In genomic region chr18:3995476-3996102, GRCh38 we compare ENCODE assay signal across 8 cellular contexts.
A peak's percentile ranks its signal among the peaks of the same experiment; 100 is the strongest.
DNase-seq lines count a peak whose midpoint lies in the region; ATAC-seq, FAIRE-seq and TF ChIP-seq lines count a peak whose summit lies in the region.

No MANE protein-coding gene starts in this region.

- H3K27me3 ChIP-seq in astrocyte (ENCODE audit: insufficient read depth, low read length) (no peaks in the 10 kb centered on the region), iPS DF 6.9 (ENCODE audit: control insufficient read depth, insufficient read depth, low read length) (no peaks in the 10 kb centered on the region)

- H3K36me3 ChIP-seq in astrocyte (ENCODE audit: insufficient read depth, low read length) (no peaks in the 10 kb centered on the region), iPS DF 6.9 (ENCODE audit: control insufficient read depth, insufficient read depth, low read length) (no peaks in the 10 kb centered on the region)

- H3K4me3 ChIP-seq in astrocyte (ENCODE audit: insufficient read depth, low read depth, low read length) (no peak overlapping the region), iPS DF 6.9 (ENCODE audit: low read length) (no peak overlapping the region)

- WGBS in iPS DF 6.9 (ENCODE audit: insufficient coverage, insufficient read length): no CpG with 5 or more reads among the region's 8 CpGs

- H3K4me1 Mint-ChIP-seq in astrocyte (ENCODE audit: low read depth, unreplicated experiment): no peaks in the 10 kb centered on the region

- H3K27ac Mint-ChIP-seq in astrocyte (ENCODE audit: unreplicated experiment): no peak overlapping the region

- peak; percentile 65 for FAIRE-seq in astrocyte (lab: Jason Lieb, UNC)

- no peaks in the 10 kb centered on the region for H3K27me3 Mint-ChIP-seq in astrocyte (ENCODE audit: low read depth, unreplicated experiment)

- no peak overlapping the region for H3K4me3 Mint-ChIP-seq in astrocyte (ENCODE audit: unreplicated experiment)

- H3K9ac ChIP-seq in astrocyte (ENCODE audit: low read length): no peak overlapping the region

- H3K9me3 ChIP-seq in astrocyte (ENCODE audit: insufficient read depth, low read depth, low read length) (no peaks in the 10 kb centered on the region), iPS DF 6.9 (ENCODE audit: control insufficient read depth, insufficient read depth, low read length) (no peaks in the 10 kb centered on the region)

- H3K27ac ChIP-seq in astrocyte (ENCODE audit: low read depth, low read length): no peak overlapping the region
- no peak overlapping the region for H3K27ac ChIP-seq in iPS DF 6.9 (ENCODE audit: low read length)

- H3K4me1 ChIP-seq in astrocyte (ENCODE audit: insufficient read depth, low read length) (peaks cover 2% of the 10 kb centered on the region), iPS DF 6.9 (ENCODE audit: control insufficient read depth, insufficient read depth, low read length) (0 out of 2 replicates have a peak, but pooled peaks cover 1% of the 10 kb centered on the region)

- H4K20me1 ChIP-seq in astrocyte (ENCODE audit: insufficient read depth, low read length): no peaks in the 10 kb centered on the region

- TF ChIP-seq CTCF in astrocyte (IDR thresholded peaks at IDR 0.05; ENCODE audit: insufficient read depth, low read depth, low read length): peak; percentile 89

- H2AFZ ChIP-seq in astrocyte (ENCODE audit: low read depth, low read length): no peak overlapping the region

- no peaks in the 10 kb centered on the region for H3K9me3 Mint-ChIP-seq in astrocyte (ENCODE audit: unreplicated experiment)

- DNase-seq in COR-L47 (lab: John Stamatoyannopoulos, UW): peak; percentile 65
- DNase-seq in MV-4-11 (lab: John Stamatoyannopoulos, UW): peak; percentile 48
- DNase-seq in SKM-1 treated with dmso at 0.1 percent for 144 hours (lab: John Stamatoyannopoulos, UW; ENCODE audit: unreplicated experiment): peak; percentile 57
- peak; percentile 39 for DNase-seq in astrocyte (ENCODE audit: low read depth)
- DNase-seq in iPS DF 6.9 (ENCODE audit: low read depth, low spot score): peak; percentile 58
- DNase-seq in stimulated activated CD4-positive, alpha-beta T cell treated with anti-CD3 and anti-CD28 coated beads, Interleukin-15, amount 100 ng/mL, for 48 hours (ENCODE audit: low read depth in 2 of 2): peak; percentile 34 to 52

- no peaks in the 10 kb centered on the region for H3K79me2 ChIP-seq in astrocyte (ENCODE audit: insufficient read depth, low read length)

- peak; percentile 78 for ATAC-seq in GM21515 (IDR thresholded peaks at IDR 0.05; ENCODE audit: unreplicated experiment)
- no peak for ATAC-seq in GM21423 (IDR thresholded peaks at IDR 0.05; ENCODE audit: unreplicated experiment)

- H3K4me2 ChIP-seq in astrocyte (ENCODE audit: low read length): peak overlapping the region; percentile 30

- no peaks in the 10 kb centered on the region for H3K36me3 Mint-ChIP-seq in astrocyte (ENCODE audit: low read depth, unreplicated experiment)
